24 cellular contexts compared by ENCODE assay signal in genomic region chrX:118484216-118484903, GRCh38. TPM values are rescaled to one million over a fixed set of nuclear protein-coding genes. Genes with fewer than 3 reads are reported as not detected.
DNase-seq lines count a peak whose midpoint lies in the region; ATAC-seq and TF ChIP-seq lines count a peak whose summit lies in the region.
"Had no signal": no experiment of that assay in that cellular context is flagged by ENCODE, and none has a peak within 500 bp of the region (broad histone marks: within the 10 kb centered on the region; RNA-seq: fewer than 3 reads in every experiment).

No MANE protein-coding gene starts in this region.

- H4K20me1 ChIP-seq in PC-3 (ENCODE audit: low read length) = no peaks in the 10 kb centered on the region

- POLR2A ChIA-PET in PC-3 (lab: Charles Lee; ENCODE audit: unreplicated experiment) = no interaction called here

- no peaks in the 10 kb centered on the region for H3K79me2 ChIP-seq in PC-3 (ENCODE audit: low read length)

- H3K4me3 Mint-ChIP-seq in progenitor cell of endocrine pancreas (ENCODE audit: low read depth) = no peak overlapping the region

- H3K27me3 ChIP-seq in PC-3 (ENCODE audit: low read length) = no peaks in the 10 kb centered on the region
- H3K27me3 ChIP-seq: MG63 had no signal

- BruUV-seq in PC-3 (replicated peaks; lab: Mats Ljungman, UMichigan) = no TSS peak

- H3K36me3 Mint-ChIP-seq in progenitor cell of endocrine pancreas (ENCODE audit: insufficient read depth) = no peaks in the 10 kb centered on the region

- intact Hi-C loops in PC-3 (cut with micrococcal nuclease) = no loop called here

- no peaks in the 10 kb centered on the region for H3K9me3 ChIP-seq in PC-3 (ENCODE audit: low read length)
- H3K9me3 ChIP-seq: MG63 had no signal

- TF ChIP-seq CTCF in PC-3 (conservative IDR thresholded peaks at IDR 0.05; ENCODE audit: low read depth, low read length) (no peak), progenitor cell of endocrine pancreas (IDR thresholded peaks at IDR 0.05; ENCODE audit: unreplicated experiment) (no peak)

- H3K27me3 Mint-ChIP-seq in progenitor cell of endocrine pancreas = no peaks in the 10 kb centered on the region

- H3K9ac ChIP-seq in PC-3 (ENCODE audit: low read length) = no peak overlapping the region

- DNase-seq in DMS53 treated with DMSO at 0.1 percent for 48 hours (lab: John Stamatoyannopoulos, UW; ENCODE audit: unreplicated experiment) (peak; percentile 8), PC-3 (peak; percentile 51), progenitor cell of endocrine pancreas (ENCODE audit: low spot score, unreplicated experiment) (no peak), NCI-H1105 (lab: John Stamatoyannopoulos, UW) (no peak), GOT3 (lab: John Stamatoyannopoulos, UW) (no peak)
- DNase-seq: ACHN; AML-193; DMS 273 treated with DMSO at 0.1 percent for 48 hours; Karpas-422; MG63; NCI-H1092; NCI-H1694; NCI-H2081 treated with DMSO at 0.1 percent for 48 hours; NCI-H446 treated with DMSO at 0.1 percent for 48 hours; NCI-H69; NK-92 treated with Interleukin-12 subunit alpha and Interleukin-12 subunit beta, amount 100 ng/mL, for 24 hours; RPMI8226; SHP77 treated with DMSO at 0.1 percent for 48 hours; T-helper 2 cell had no signal

- H2AFZ ChIP-seq in PC-3 (ENCODE audit: low read length) = peak overlapping the region; percentile 84

- no peak overlapping the region for H3K4me3 ChIP-seq in PC-3 (ENCODE audit: low read length)
- H3K4me3 ChIP-seq: MG63 had no signal

- no peaks in the 10 kb centered on the region for H3K36me3 ChIP-seq in PC-3 (ENCODE audit: low read depth, low read length)
- H3K36me3 ChIP-seq: MG63 had no signal

- CTCF ChIA-PET in PC-3 (lab: Charles Lee) = no interaction called here

- no peak overlapping the region for H3K27ac ChIP-seq in PC-3 (ENCODE audit: low read length)
- H3K27ac ChIP-seq: C4-2B, HL-60 had no signal

- H3F3A ChIP-seq in PC-3 (ENCODE audit: low read length, unreplicated experiment) = no peaks in the 10 kb centered on the region

- peaks cover 7% of the 10 kb centered on the region for H3K4me1 ChIP-seq in PC-3 (ENCODE audit: insufficient read depth, low read length)

- H3K4me2 ChIP-seq in PC-3 (ENCODE audit: low read length) = peak overlapping the region; percentile 60

- H3K9me3 Mint-ChIP-seq in progenitor cell of endocrine pancreas (ENCODE audit: low read depth) = peaks cover 5% of the 10 kb centered on the region

- H3K27ac Mint-ChIP-seq in progenitor cell of endocrine pancreas = peak overlapping the region; percentile 88

- no peaks in the 10 kb centered on the region for H3K4me1 Mint-ChIP-seq in progenitor cell of endocrine pancreas (ENCODE audit: low read depth)

- H3K9me2 ChIP-seq in PC-3 (replicated peaks; ENCODE audit: low read length) = no peaks in the 10 kb centered on the region

- ATAC-seq in PC-3 (peak; percentile 58), esophagus mucosa (peak; percentile 38), HG03442 (IDR thresholded peaks at IDR 0.05; ENCODE audit: unreplicated experiment) (no peak), HG03521 (IDR thresholded peaks at IDR 0.05; ENCODE audit: unreplicated experiment) (no peak)

RNA-seq across cellular contexts. Expression of gene DOCK11, which starts 11.3 kb away (rescaled TPM):
- total RNA-seq in PC-3 (2014; rRNA removed) = 3.0 TPM in 2 replicates
- total RNA-seq in esophagus mucosa = 9.3 TPM
- total RNA-seq in progenitor cell of endocrine pancreas = 5.8 TPM in 2 replicates

Comparison
In these comparisons a context has a peak if more than half of its experiments do, and no peak if none do; other contexts are left out.
1. DNase-seq: peak in DMS53 treated with DMSO at 0.1 percent for 48 hours (single experiment) and PC-3 (single experiment); none in progenitor cell of endocrine pancreas (single experiment), NCI-H1105 (single experiment) and GOT3 (single experiment).
2. ATAC-seq: peak in PC-3 (single experiment) and esophagus mucosa (single experiment); none in HG03442 (single experiment) and HG03521 (single experiment).